Comparison of ENCODE assay signal across 16 cellular contexts in genomic region chr7:150663802-150664494, GRCh38. TPM values are rescaled to one million over a fixed set of nuclear protein-coding genes. Genes with fewer than 3 reads are reported as not detected.
A peak's percentile ranks its signal among the peaks of the same experiment; 100 is the strongest.
DNase-seq lines count a peak whose midpoint lies in the region; ATAC-seq lines count a peak whose summit lies in the region.
"Had no signal": no experiment of that assay in that cellular context is flagged by ENCODE, and none has a peak within 500 bp of the region (broad histone marks: within the 10 kb centered on the region; RNA-seq: fewer than 3 reads in every experiment).

No MANE protein-coding gene starts in this region.

- H3K4me3 Mint-ChIP-seq in activated CD4-positive, alpha-beta T cell treated with anti-CD3 and anti-CD28 coated beads for 36 hours = peak overlapping the region; percentile 29
- H3K4me3 Mint-ChIP-seq in activated CD4-positive, alpha-beta memory T cell treated with anti-CD3 and anti-CD28 coated beads for 36 hours = no peak overlapping the region
- peak overlapping the region; percentile 54 to 86 (median 75) for H3K4me3 Mint-ChIP-seq in naive thymus-derived CD8-positive, alpha-beta T cell
- H3K4me3 Mint-ChIP-seq: HFFc6 had no signal

- CTCF ChIA-PET in activated CD4-positive, alpha-beta T cell treated with anti-CD3 and anti-CD28 coated beads for 36 hours (lab: Charles Lee) = interaction anchor here (0.5 to 1.0 kb wide), 2 partner anchors 14 to 149 kb away, joined by 3 read pairs; no protein-coding TSS in a partner anchor
- CTCF ChIA-PET in activated CD4-positive, alpha-beta memory T cell treated with anti-CD3 and anti-CD28 coated beads for 36 hours (lab: Charles Lee) = interaction anchor here (1.0 kb wide), 1 partner anchor 91 kb away, joined by 3 read pairs; no protein-coding TSS in a partner anchor

- H3K36me3 Mint-ChIP-seq in activated CD4-positive, alpha-beta T cell treated with anti-CD3 and anti-CD28 coated beads for 36 hours (ENCODE audit: low read depth) = peaks cover 21% of the 10 kb centered on the region
- peaks cover 3% of the 10 kb centered on the region for H3K36me3 Mint-ChIP-seq in activated CD4-positive, alpha-beta memory T cell treated with anti-CD3 and anti-CD28 coated beads for 36 hours
- H3K36me3 Mint-ChIP-seq in naive thymus-derived CD8-positive, alpha-beta T cell = peaks cover 0 to 10% (median 4%) of the 10 kb centered on the region in 3 donors

- peak; percentile 48 for DNase-seq in activated CD4-positive, alpha-beta T cell treated with anti-CD3 and anti-CD28 coated beads for 36 hours
- no peak for DNase-seq in activated CD4-positive, alpha-beta T cell treated with anti-CD3 and anti-CD28 coated beads for 4 hours
- peak; percentile 58 for DNase-seq in activated CD4-positive, alpha-beta memory T cell treated with anti-CD3 and anti-CD28 coated beads for 36 hours
- DNase-seq in naive thymus-derived CD8-positive, alpha-beta T cell = peak in 3 of 10 donors; percentile 12 to 43 (median 36)
- DNase-seq in activated CD4-positive, CD25-positive, alpha-beta regulatory T cell (lab: John Stamatoyannopoulos, UW) = no peak
- DNase-seq in NCI-H82 treated with DMSO at 0.1 percent for 48 hours (lab: John Stamatoyannopoulos, UW; ENCODE audit: unreplicated experiment) = no peak
- DNase-seq: DMS79 treated with DMSO at 0.1 percent for 48 hours; dorsolateral prefrontal cortex; HFFc6; NCI-H345; nucleus accumbens; SHP77 treated with DMSO at 0.1 percent for 48 hours; stimulated activated naive CD4-positive, alpha-beta T cell treated with Interleukin-2 at 50 U/mL for 16 hours; WERI-Rb-1 had no signal

- POLR2A ChIA-PET in activated CD4-positive, alpha-beta T cell treated with anti-CD3 and anti-CD28 coated beads for 36 hours (lab: Charles Lee) = no interaction called here
- POLR2A ChIA-PET in activated CD4-positive, alpha-beta memory T cell treated with anti-CD3 and anti-CD28 coated beads for 36 hours (lab: Charles Lee) = interaction anchor here (0.9 to 1.0 kb wide), 2 partner anchors 51 to 52 kb away, joined by 3 read pairs; no protein-coding TSS in a partner anchor
- POLR2A ChIA-PET in naive thymus-derived CD8-positive, alpha-beta T cell (lab: Charles Lee) = interaction anchor here (0.6 to 10.1 kb wide), 11 partner anchors 9 to 149 kb away, joined by 3 to 118 read pairs (median 5); partner anchors contain the start of genes GIMAP2, GIMAP5, GIMAP6 and GIMAP7

- ATAC-seq in activated CD4-positive, alpha-beta T cell treated with anti-CD3 and anti-CD28 coated beads for 36 hours = peak; percentile 10
- peak; percentile 45 for ATAC-seq in GM21619 (IDR thresholded peaks at IDR 0.05; ENCODE audit: unreplicated experiment)
- peak in 1 of 2 donors; percentile 8 for ATAC-seq in naive thymus-derived CD8-positive, alpha-beta T cell
- no peak for ATAC-seq in HG03342 (IDR thresholded peaks at IDR 0.05; ENCODE audit: unreplicated experiment)

- H3K27ac Mint-ChIP-seq in activated CD4-positive, alpha-beta T cell treated with anti-CD3 and anti-CD28 coated beads for 36 hours = peak overlapping the region; percentile 97
- peak overlapping the region; percentile 98 for H3K27ac Mint-ChIP-seq in activated CD4-positive, alpha-beta memory T cell treated with anti-CD3 and anti-CD28 coated beads for 36 hours
- peak overlapping the region; percentile 94 to 100 (median 98) for H3K27ac Mint-ChIP-seq in naive thymus-derived CD8-positive, alpha-beta T cell
- H3K27ac Mint-ChIP-seq: HFFc6 had no signal

- intact Hi-C loops in activated CD4-positive, alpha-beta T cell treated with anti-CD3 and anti-CD28 coated beads for 36 hours (cut with DNase I, micrococcal nuclease) = loop anchor here in 1 of 2 experiments (5.0 kb wide), 1 partner anchor 42 kb away; no protein-coding TSS in a partner anchor
- intact Hi-C loops in activated CD4-positive, alpha-beta memory T cell treated with anti-CD3 and anti-CD28 coated beads for 36 hours (cut with micrococcal nuclease) = loop anchor here (2.0 kb wide), 1 partner anchor 15 kb away; no protein-coding TSS in a partner anchor

- H3K4me1 Mint-ChIP-seq in activated CD4-positive, alpha-beta T cell treated with anti-CD3 and anti-CD28 coated beads for 36 hours = peaks cover 78% of the 10 kb centered on the region
- peaks cover 77% of the 10 kb centered on the region for H3K4me1 Mint-ChIP-seq in activated CD4-positive, alpha-beta memory T cell treated with anti-CD3 and anti-CD28 coated beads for 36 hours (ENCODE audit: low read depth)
- H3K4me1 Mint-ChIP-seq in naive thymus-derived CD8-positive, alpha-beta T cell = peaks cover 34 to 95% (median 82%) of the 10 kb centered on the region in 4 donors

- no peaks in the 10 kb centered on the region for H3K27me3 Mint-ChIP-seq in activated CD4-positive, alpha-beta T cell treated with anti-CD3 and anti-CD28 coated beads for 36 hours
- H3K27me3 Mint-ChIP-seq in activated CD4-positive, alpha-beta memory T cell treated with anti-CD3 and anti-CD28 coated beads for 36 hours = no peaks in the 10 kb centered on the region
- no peaks in the 10 kb centered on the region for H3K27me3 Mint-ChIP-seq in naive thymus-derived CD8-positive, alpha-beta T cell

- peaks cover 17% of the 10 kb centered on the region for H3K9me3 Mint-ChIP-seq in activated CD4-positive, alpha-beta T cell treated with anti-CD3 and anti-CD28 coated beads for 36 hours (ENCODE audit: low read depth)
- peaks cover 8% of the 10 kb centered on the region for H3K9me3 Mint-ChIP-seq in activated CD4-positive, alpha-beta memory T cell treated with anti-CD3 and anti-CD28 coated beads for 36 hours
- peaks cover 0 to 8% (median 4%) of the 10 kb centered on the region in 9 donors for H3K9me3 Mint-ChIP-seq in naive thymus-derived CD8-positive, alpha-beta T cell

RNA-seq across cellular contexts. Expression of gene GIMAP2, which starts 21.6 kb away (rescaled TPM):
- total RNA-seq in activated CD4-positive, alpha-beta T cell treated with anti-CD3 and anti-CD28 coated beads for 36 hours = 10 to 100 TPM; 30.0 to 40.1 TPM
- 10 to 100 TPM; 38.8 to 44.1 TPM for total RNA-seq in activated CD4-positive, alpha-beta memory T cell treated with anti-CD3 and anti-CD28 coated beads for 36 hours
- total RNA-seq in naive thymus-derived CD8-positive, alpha-beta T cell = 100 to 1,000 TPM; 231 to 238 TPM
- 100 to 1,000 TPM in 1 of 3 donors, 10 to 100 TPM in 2; 89.3 to 102 (median 93.8) TPM for polyA plus RNA-seq in naive thymus-derived CD8-positive, alpha-beta T cell
- total RNA-seq: HFFc6 had no signal

RNA-seq across cellular contexts. Expression of gene GIMAP6, which starts 31.8 kb away (rescaled TPM):
- 10 to 100 TPM; 21.6 to 25.4 TPM for total RNA-seq in activated CD4-positive, alpha-beta T cell treated with anti-CD3 and anti-CD28 coated beads for 36 hours
- 10 to 100 TPM; 28.9 to 30.2 TPM for total RNA-seq in activated CD4-positive, alpha-beta memory T cell treated with anti-CD3 and anti-CD28 coated beads for 36 hours
- total RNA-seq in naive thymus-derived CD8-positive, alpha-beta T cell = 100 to 1,000 TPM; 213 to 216 TPM
- 100 to 1,000 TPM; 115 to 173 (median 121) TPM for polyA plus RNA-seq in naive thymus-derived CD8-positive, alpha-beta T cell
- total RNA-seq: HFFc6 had no signal

RNA-seq across cellular contexts. Expression of gene GIMAP1, which starts 52.5 kb away (rescaled TPM):
- 1 to 10 TPM; 3.5 to 5.5 TPM for total RNA-seq in activated CD4-positive, alpha-beta T cell treated with anti-CD3 and anti-CD28 coated beads for 36 hours
- 1 to 10 TPM; 6.0 to 6.2 TPM for total RNA-seq in activated CD4-positive, alpha-beta memory T cell treated with anti-CD3 and anti-CD28 coated beads for 36 hours
- total RNA-seq in naive thymus-derived CD8-positive, alpha-beta T cell = 100 to 1,000 TPM; 119 TPM
- polyA plus RNA-seq in naive thymus-derived CD8-positive, alpha-beta T cell = 10 to 100 TPM; 48.0 to 87.4 (median 67.1) TPM
- total RNA-seq: HFFc6 had no signal

Comparison
In these comparisons a context has a peak if more than half of its experiments do, and no peak if none do; other contexts are left out.
1. DNase-seq: peak in activated CD4-positive, alpha-beta T cell treated with anti-CD3 and anti-CD28 coated beads for 36 hours (single experiment) and activated CD4-positive, alpha-beta memory T cell treated with anti-CD3 and anti-CD28 coated beads for 36 hours (single experiment); none in activated CD4-positive, alpha-beta T cell treated with anti-CD3 and anti-CD28 coated beads for 4 hours (0 of 2), activated CD4-positive, CD25-positive, alpha-beta regulatory T cell (0 of 4) and NCI-H82 treated with DMSO at 0.1 percent for 48 hours (single experiment).
2. RNA of gene GIMAP2, which starts 21.6 kb away (total RNA-seq): 231 to 238 TPM in naive thymus-derived CD8-positive, alpha-beta T cell; 38.8 to 44.1 TPM in activated CD4-positive, alpha-beta memory T cell treated with anti-CD3 and anti-CD28 coated beads for 36 hours and 30.0 to 40.1 TPM in activated CD4-positive, alpha-beta T cell treated with anti-CD3 and anti-CD28 coated beads for 36 hours; every median in the first group is over 4 times any median in the second.
3. RNA of gene GIMAP6, which starts 31.8 kb away (total RNA-seq): 213 to 216 TPM in naive thymus-derived CD8-positive, alpha-beta T cell; 28.9 to 30.2 TPM in activated CD4-positive, alpha-beta memory T cell treated with anti-CD3 and anti-CD28 coated beads for 36 hours and 21.6 to 25.4 TPM in activated CD4-positive, alpha-beta T cell treated with anti-CD3 and anti-CD28 coated beads for 36 hours; every median in the first group is over 4 times any median in the second.
4. RNA of gene GIMAP1, which starts 52.5 kb away (total RNA-seq): 119 TPM in naive thymus-derived CD8-positive, alpha-beta T cell; 6.0 to 6.2 TPM in activated CD4-positive, alpha-beta memory T cell treated with anti-CD3 and anti-CD28 coated beads for 36 hours and 3.5 to 5.5 TPM in activated CD4-positive, alpha-beta T cell treated with anti-CD3 and anti-CD28 coated beads for 36 hours; every median in the first group is over 10 times any median in the second.
5. Peak in every context shown above with its lines, with median percentiles within 50 percentile points of each other: H3K27ac Mint-ChIP-seq.